8 cellular contexts compared by ENCODE assay signal in genomic region chr12:101830391-101831325, GRCh38. TPM values are rescaled to one million over a fixed set of nuclear protein-coding genes. Genes with fewer than 3 reads are reported as not detected.
DNase-seq lines count a peak whose midpoint lies in the region; ATAC-seq, FAIRE-seq and TF ChIP-seq lines count a peak whose summit lies in the region.

GNPTAB (minus strand) TSS chr12:101830959; CDS start chr12:101830675, 284 bp downstream.

- H3K27me3 Mint-ChIP-seq in activated naive CD8-positive, alpha-beta T cell treated with anti-CD3 and anti-CD28 coated beads, Interleukin-2, amount 50 U/mL, for 24 hours = no peaks in the 10 kb centered on the region
- no peaks in the 10 kb centered on the region for H3K27me3 Mint-ChIP-seq in type B pancreatic cell

- peak; percentile 96 for FAIRE-seq in GM12891 (lab: Jason Lieb, UNC)

- intact Hi-C loops in cardiac septum (cut with DNase I) = loop anchor here (2.0 to 5.0 kb wide), 4 partner anchors 38 to 133 kb away; partner anchors contain the start of genes CHPT1 and DRAM1
- intact Hi-C loops in posterior cingulate gyrus (cut with DNase I) = loop anchor here (2.0 to 5.0 kb wide), 2 partner anchors 58 to 423 kb away; partner anchors contain the start of gene ARL1

- peak; percentile 91 for ATAC-seq in HG02763 (IDR thresholded peaks at IDR 0.05; ENCODE audit: unreplicated experiment)
- ATAC-seq in activated naive CD8-positive, alpha-beta T cell treated with anti-CD3 and anti-CD28 coated beads, Interleukin-2, amount 50 U/mL, for 24 hours = peak; percentile 99

- DNase-seq in GM12891 (ENCODE audit: insufficient read length, low spot score) = peak; percentile 79
- peak; percentile 80 for DNase-seq in NCI-H128 (lab: John Stamatoyannopoulos, UW; ENCODE audit: unreplicated experiment)
- DNase-seq in SW480 (ENCODE audit: low spot score) = peak; percentile 87
- peak; percentile 96 for DNase-seq in activated naive CD8-positive, alpha-beta T cell treated with anti-CD3 and anti-CD28 coated beads, Interleukin-2, amount 50 U/mL, for 24 hours
- DNase-seq in cardiac septum (ENCODE audit: low spot score) = peak; percentile 97
- peak; percentile 84 to 99 (median 90) for DNase-seq in posterior cingulate gyrus
- DNase-seq in type B pancreatic cell (ENCODE audit: extremely low spot score, unreplicated experiment) = peak; percentile 97

- peak within 1 kb of the TSS; percentile 93 for H3K4me3 Mint-ChIP-seq in activated naive CD8-positive, alpha-beta T cell treated with anti-CD3 and anti-CD28 coated beads, Interleukin-2, amount 50 U/mL, for 24 hours
- H3K4me3 Mint-ChIP-seq in type B pancreatic cell = peak within 1 kb of the TSS; percentile 99

- peaks cover 4% of the 10 kb centered on the region for H3K36me3 Mint-ChIP-seq in activated naive CD8-positive, alpha-beta T cell treated with anti-CD3 and anti-CD28 coated beads, Interleukin-2, amount 50 U/mL, for 24 hours (ENCODE audit: low read depth)
- no peaks in the 10 kb centered on the region for H3K36me3 Mint-ChIP-seq in type B pancreatic cell

- TF ChIP-seq POLR2A in GM12891 (IDR thresholded peaks at IDR 0.05; ENCODE audit: low read depth, low read length) = no peak

- peak within 1 kb of the TSS; percentile 82 for H3K27ac Mint-ChIP-seq in activated naive CD8-positive, alpha-beta T cell treated with anti-CD3 and anti-CD28 coated beads, Interleukin-2, amount 50 U/mL, for 24 hours
- H3K27ac Mint-ChIP-seq in type B pancreatic cell = peak within 1 kb of the TSS; percentile 86

- H3K9me3 Mint-ChIP-seq in activated naive CD8-positive, alpha-beta T cell treated with anti-CD3 and anti-CD28 coated beads, Interleukin-2, amount 50 U/mL, for 24 hours = no peaks in the 10 kb centered on the region
- H3K9me3 Mint-ChIP-seq in type B pancreatic cell = no peaks in the 10 kb centered on the region

- peaks cover 46% of the 10 kb centered on the region for H3K4me1 Mint-ChIP-seq in activated naive CD8-positive, alpha-beta T cell treated with anti-CD3 and anti-CD28 coated beads, Interleukin-2, amount 50 U/mL, for 24 hours
- peaks cover 14% of the 10 kb centered on the region for H3K4me1 Mint-ChIP-seq in type B pancreatic cell (ENCODE audit: unreplicated experiment)

- TF ChIP-seq CTCF in type B pancreatic cell (conservative IDR thresholded peaks at IDR 0.05) = peak; percentile 81

TF ChIP-seq in GM12891, 5 proteins besides CTCF, POLR2A, EP300 and RAD21:
- TF ChIP-seq POLR2AphosphoS5 (IDR thresholded peaks at IDR 0.05; ENCODE audit: low read depth, low read length) (no peak), PAX5 (IDR thresholded peaks at IDR 0.05; ENCODE audit: insufficient read depth, low read length, severe bottlenecking) (no peak), SPI1 (IDR thresholded peaks at IDR 0.05; ENCODE audit: low read depth, low read length) (no peak), TAF1 (IDR thresholded peaks at IDR 0.05; ENCODE audit: low read depth, low read length) (no peak), POU2F2 (IDR thresholded peaks at IDR 0.05; ENCODE audit: low read depth, low read length) (no peak)

RNA-seq across cellular contexts. Expression of gene GNPTAB, which starts in this region (rescaled TPM):
- polyA plus RNA-seq in GM12891 (2012; ENCODE audit: low read depth, missing spikeins) = 12.4 TPM
- total RNA-seq in cardiac septum (47.9 TPM), type B pancreatic cell (ENCODE audit: low replicate concordance) (29.4 and 39.0 TPM in 2 replicates)

Comparison
In these comparisons a context has a peak if more than half of its experiments do, and no peak if none do; other contexts are left out.
1. Peak in every context shown above with its lines: DNase-seq and ATAC-seq.